In genomic region chr2:180523629-180524340, GRCh38 we compare ENCODE assay signal across 1 cellular context.
TF ChIP-seq lines count a peak whose summit lies in the region.

No MANE protein-coding gene starts in this region.

TF ChIP-seq in GM23338, 12 proteins besides CTCF, POLR2A, EP300 and RAD21 (continued from another document):
- TF ChIP-seq ZNF462 (CRISPR knock-in tag; IDR thresholded peaks at IDR 0.05) (no peak), STAT1 (IDR thresholded peaks at IDR 0.05; ENCODE audit: unreplicated experiment) (no peak)
